15 cellular contexts compared by ENCODE assay signal in the genomic region with DNA sequence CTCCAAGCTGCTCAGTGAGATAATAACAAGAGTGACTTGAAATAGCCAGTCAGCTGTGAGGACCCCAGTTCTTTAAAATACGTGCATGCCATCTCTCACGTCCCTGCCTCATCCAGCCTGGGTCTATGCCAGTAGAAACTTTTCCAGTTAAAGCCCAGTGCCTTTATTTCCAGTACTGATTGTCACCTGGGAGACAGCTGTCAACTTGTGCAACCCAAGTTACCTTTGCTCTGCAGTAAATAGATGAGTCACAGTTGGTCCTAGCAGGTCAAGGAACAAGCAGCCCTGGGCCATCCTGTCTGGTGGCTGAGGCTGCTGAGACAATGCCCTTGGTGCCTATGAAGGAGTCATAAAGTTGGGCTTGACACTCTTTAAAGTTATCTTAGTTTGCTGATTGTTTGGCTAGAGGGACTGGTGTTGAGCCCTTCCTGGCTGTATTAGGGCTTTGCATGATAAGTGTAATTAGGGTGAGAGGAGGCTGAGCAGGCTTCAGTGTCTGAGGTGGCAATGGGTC.
DNase-seq lines count a peak whose midpoint lies in the region; ATAC-seq, FAIRE-seq and TF ChIP-seq lines count a peak whose summit lies in the region.
"Had no signal": no experiment of that assay in that cellular context is flagged by ENCODE, and none has a peak within 500 bp of the region (broad histone marks: within the 10 kb centered on the region; RNA-seq: fewer than 3 reads in every experiment).

No MANE protein-coding gene starts in this region.

- 58 to 73% (median 69%) methylated on average over 2 of the region's 2 CpGs for WGBS in adrenal gland, 4 donors
- WGBS in heart left ventricle, 4 donors, result 9 to 34% (median 32%) methylated on average over 2 of the region's 2 CpGs
- WGBS in pancreas, 2 donors, result 31 to 42% methylated on average over 2 of the region's 2 CpGs

- TF ChIP-seq CTCF in adrenal gland (IDR thresholded peaks at IDR 0.05) (no peak), heart left ventricle (IDR thresholded peaks at IDR 0.05) (no peak), pancreas (IDR thresholded peaks at IDR 0.05) (no peak)

- peak; percentile 39 for FAIRE-seq in pancreas (lab: Jason Lieb, UNC)

- peak; percentile 76 to 94 (median 84) for ATAC-seq in heart left ventricle
- peak; percentile 87 to 94 (median 90) for ATAC-seq in pancreas
- no peak for ATAC-seq in GM21528 (IDR thresholded peaks at IDR 0.05; ENCODE audit: low FRiP score, unreplicated experiment)
- ATAC-seq in HG02642 (IDR thresholded peaks at IDR 0.05; ENCODE audit: poor library complexity, unreplicated experiment), result no peak
- ATAC-seq: activated CD8-positive, alpha-beta T cell treated with anti-CD3 and anti-CD28 coated beads, Interleukin-2, amount 10 ng/mL, durations not matched to agents 7 days and 5 days had no signal

- intact Hi-C loops in adrenal gland (cut with DNase I), result no loop called here
- intact Hi-C loops in heart left ventricle (cut with DNase I), result loop anchor here in 5 of 10 donors (2.0 to 10.0 kb wide), 7 partner anchors 34 to 329 kb away; no protein-coding TSS in a partner anchor
- intact Hi-C loops in pancreas (cut with DNase I), result no loop called here

- H3K4me3 ChIP-seq in adrenal gland, result no peak overlapping the region
- H3K4me3 ChIP-seq in heart left ventricle, result no peak overlapping the region
- H3K4me3 ChIP-seq in pancreas, result no peak overlapping the region
- H3K4me3 ChIP-seq: ascending aorta, HAP-1, suprapubic skin had no signal

- no peak for TF ChIP-seq POLR2A in adrenal gland (IDR thresholded peaks at IDR 0.05)
- no peak for TF ChIP-seq POLR2A in heart left ventricle (IDR thresholded peaks at IDR 0.05)

- no peaks in the 10 kb centered on the region for H3K9me3 ChIP-seq in adrenal gland (replicated peaks in 1 of 3)
- H3K9me3 ChIP-seq in heart left ventricle, result no peaks in the 10 kb centered on the region
- H3K9me3 ChIP-seq in pancreas, result no peaks in the 10 kb centered on the region
- H3K9me3 ChIP-seq: ascending aorta, HAP-1, suprapubic skin had no signal

- DNase-seq in HuH-7 (ENCODE audit: low spot score) (peak; percentile 36), adrenal gland (peak in 5 of 7 donors; percentile 27 to 82 (median 59)), heart left ventricle (peak in 4 of 5 donors; percentile 25 to 85 (median 50)), pancreas (peak in 4 of 6 donors; percentile 35 to 69 (median 60)), NCI-H345 (lab: John Stamatoyannopoulos, UW) (no peak)
- no peak for DNase-seq in effector CD4-positive, alpha-beta T cell
- DNase-seq: activated CD8-positive, alpha-beta T cell treated with anti-CD3 and anti-CD28 coated beads, Interleukin-2, amount 10 ng/mL, durations not matched to agents 7 days and 5 days; NCI-H1694 treated with DMSO at 0.1 percent for 48 hours; NCI-H69; T-helper 9 cell had no signal

- H3K4me1 ChIP-seq in adrenal gland (replicated peaks in 1 of 2) (peaks cover 0 to 3% of the 10 kb centered on the region in 2 donors), heart left ventricle (peaks cover 4 to 74% (median 28%) of the 10 kb centered on the region in 12 donors), pancreas (no peaks in the 10 kb centered on the region)
- H3K4me1 ChIP-seq: HAP-1 had no signal

- H3K27me3 ChIP-seq in adrenal gland (no peaks in the 10 kb centered on the region), heart left ventricle (no peaks in the 10 kb centered on the region), pancreas (no peaks in the 10 kb centered on the region)
- H3K27me3 ChIP-seq: ascending aorta, suprapubic skin had no signal

- H3K27ac ChIP-seq in adrenal gland (peak overlapping the region in 1 of 5 donors; percentile 10), heart left ventricle (peak overlapping the region; percentile 18 to 84 (median 75)), pancreas (peak overlapping the region in 1 of 4 donors; percentile 20)
- H3K27ac ChIP-seq: ascending aorta, suprapubic skin had no signal

- H3K36me3 ChIP-seq in adrenal gland (replicated peaks in 1 of 2) (no peaks in the 10 kb centered on the region), heart left ventricle (no peaks in the 10 kb centered on the region), pancreas (no peaks in the 10 kb centered on the region)
- H3K36me3 ChIP-seq: ascending aorta, HAP-1, suprapubic skin had no signal

Comparison
In these comparisons a context has a peak if more than half of its experiments do, and no peak if none do; other contexts are left out.
1. DNase-seq: peak in HuH-7 (single experiment), adrenal gland (5 of 7), heart left ventricle (4 of 5) and pancreas (4 of 6); none in NCI-H345 (single experiment) and effector CD4-positive, alpha-beta T cell (single experiment).
2. ATAC-seq: peak in heart left ventricle (4 of 4) and pancreas (4 of 4); none in GM21528 (single experiment) and HG02642 (single experiment).